ENCODE assay signal across 12 cellular contexts in genomic region chr4:153485860-153486259, GRCh38. TPM values are rescaled to one million over a fixed set of nuclear protein-coding genes. Genes with fewer than 3 reads are reported as not detected.
DNase-seq lines count a peak whose midpoint lies in the region; ATAC-seq, FAIRE-seq and TF ChIP-seq lines count a peak whose summit lies in the region.
"Had no signal": no experiment of that assay in that cellular context is flagged by ENCODE, and none has a peak within 500 bp of the region (broad histone marks: within the 10 kb centered on the region; RNA-seq: fewer than 3 reads in every experiment).

No MANE protein-coding gene starts in this region.

- intact Hi-C loops in activated CD4-positive, alpha-beta memory T cell treated with anti-CD3 and anti-CD28 coated beads for 36 hours (cut with micrococcal nuclease) = loop anchor here (1.0 kb wide), 1 partner anchor 9 kb away; no protein-coding TSS in a partner anchor
- intact Hi-C loops in lower leg skin (cut with DNase I; ENCODE audit: low total_unique reads) (no loop called here), pancreas (cut with DNase I) (no loop called here)

- H3K27ac ChIP-seq in SJSA1 (peak overlapping the region; percentile 35), gastroesophageal sphincter (peak overlapping the region in 3 of 4 donors; percentile 66 to 88 (median 80)), subcutaneous abdominal adipose tissue (ENCODE audit: low read depth, low read length) (peak overlapping the region; percentile 80), pancreas (peak overlapping the region in 2 of 4 donors; percentile 75 to 80)

- peak overlapping the region; percentile 87 for H3K27ac Mint-ChIP-seq in activated CD4-positive, alpha-beta memory T cell treated with anti-CD3 and anti-CD28 coated beads for 36 hours
- no peak overlapping the region for H3K27ac Mint-ChIP-seq in activated CD4-positive, alpha-beta memory T cell treated with anti-CD3 and anti-CD28 coated beads, Interleukin-2, amount 10 ng/mL, durations not matched to agents 7 days and 5 days

- H3K36me3 ChIP-seq in SJSA1 = no peaks in the 10 kb centered on the region; the same call in 1 of the 2 replicates
- peaks cover 0 to 4% of the 10 kb centered on the region in 2 donors for H3K36me3 ChIP-seq in gastroesophageal sphincter
- peaks cover 0 to 7% (median 4%) of the 10 kb centered on the region in 5 donors for H3K36me3 ChIP-seq in subcutaneous abdominal adipose tissue (ENCODE audit: control insufficient read depth in 5 of 5, insufficient read depth in 5 of 5, low read length in 5 of 5)
- no peaks in the 10 kb centered on the region for H3K36me3 ChIP-seq in pancreas
- H3K36me3 ChIP-seq: vagina had no signal

- H3K4me3 ChIP-seq in SJSA1 = no peak overlapping the region
- no peak overlapping the region for H3K4me3 ChIP-seq in gastroesophageal sphincter
- H3K4me3 ChIP-seq in subcutaneous abdominal adipose tissue (ENCODE audit: low read depth in 1 of 5, low read length in 5 of 5) = no peak overlapping the region
- H3K4me3 ChIP-seq in lower leg skin (ENCODE audit: low read depth, poor library complexity, severe bottlenecking) = no peak overlapping the region
- no peak overlapping the region for H3K4me3 ChIP-seq in pancreas
- H3K4me3 ChIP-seq: lung, vagina had no signal

- no peaks in the 10 kb centered on the region for H3K27me3 ChIP-seq in SJSA1 (replicated peaks)
- no peaks in the 10 kb centered on the region for H3K27me3 ChIP-seq in gastroesophageal sphincter
- H3K27me3 ChIP-seq in subcutaneous abdominal adipose tissue (ENCODE audit: control insufficient read depth in 5 of 5, insufficient read depth in 4 of 5, low read length in 5 of 5) = no peaks in the 10 kb centered on the region
- no peaks in the 10 kb centered on the region for H3K27me3 ChIP-seq in pancreas
- H3K27me3 ChIP-seq: vagina had no signal

- no peak for DNase-seq in activated CD4-positive, alpha-beta memory T cell treated with anti-CD3 and anti-CD28 coated beads for 36 hours
- DNase-seq in activated CD4-positive, alpha-beta memory T cell treated with anti-CD3 and anti-CD28 coated beads, Interleukin-2, amount 10 ng/mL, durations not matched to agents 7 days and 5 days = no peak
- DNase-seq in SJSA1 (ENCODE audit: low read depth in 1 of 2, low spot score in 2 of 2) (no peak), frontal cortex (ENCODE audit: low spot score in 2 of 2) (no peak), lower leg skin (ENCODE audit: low spot score in 2 of 2) (no peak), pancreas (no peak)
- DNase-seq: NCI-H446, T-helper 9 cell had no signal

- no peaks in the 10 kb centered on the region for H3K9me3 ChIP-seq in SJSA1 (replicated peaks)
- no peaks in the 10 kb centered on the region for H3K9me3 ChIP-seq in gastroesophageal sphincter
- no peaks in the 10 kb centered on the region for H3K9me3 ChIP-seq in subcutaneous abdominal adipose tissue (ENCODE audit: control insufficient read depth in 5 of 5, low read length in 5 of 5)
- no peaks in the 10 kb centered on the region for H3K9me3 ChIP-seq in pancreas
- H3K9me3 ChIP-seq: vagina had no signal

- no peak for TF ChIP-seq POLR2A in gastroesophageal sphincter (IDR thresholded peaks at IDR 0.05)
- no peak for TF ChIP-seq POLR2A in lower leg skin (IDR thresholded peaks at IDR 0.05)

- 72 to 84% methylated on average over 5 of the region's 5 CpGs for WGBS in gastroesophageal sphincter (ENCODE audit: low coverage in 1 of 2), 2 donors
- WGBS in lower leg skin, 2 donors = 75 to 79% methylated on average over 5 of the region's 5 CpGs
- WGBS in pancreas, 2 donors = 76 to 87% methylated on average over 5 of the region's 5 CpGs

- H3K9ac ChIP-seq in subcutaneous abdominal adipose tissue (ENCODE audit: low read length in 5 of 5) = no peak overlapping the region

- no peaks in the 10 kb centered on the region for H3K9me3 Mint-ChIP-seq in activated CD4-positive, alpha-beta memory T cell treated with anti-CD3 and anti-CD28 coated beads for 36 hours
- no peaks in the 10 kb centered on the region for H3K9me3 Mint-ChIP-seq in activated CD4-positive, alpha-beta memory T cell treated with anti-CD3 and anti-CD28 coated beads, Interleukin-2, amount 10 ng/mL, durations not matched to agents 7 days and 5 days

- CTCF ChIA-PET in activated CD4-positive, alpha-beta memory T cell treated with anti-CD3 and anti-CD28 coated beads for 36 hours (lab: Charles Lee) = interaction anchor here (0.7 to 4.9 kb wide), 7 partner anchors 11 to 263 kb away, joined by 3 to 33 read pairs (median 4); no protein-coding TSS in a partner anchor
- CTCF ChIA-PET in activated CD4-positive, alpha-beta memory T cell treated with anti-CD3 and anti-CD28 coated beads, Interleukin-2, amount 10 ng/mL, durations not matched to agents 7 days and 5 days (lab: Charles Lee) = interaction anchor here (1.0 to 4.2 kb wide), 5 partner anchors 11 to 88 kb away, joined by 3 to 15 read pairs (median 5); no protein-coding TSS in a partner anchor

- peaks cover 71% of the 10 kb centered on the region for H3K4me1 Mint-ChIP-seq in activated CD4-positive, alpha-beta memory T cell treated with anti-CD3 and anti-CD28 coated beads for 36 hours (ENCODE audit: low read depth)
- peaks cover 70% of the 10 kb centered on the region for H3K4me1 Mint-ChIP-seq in activated CD4-positive, alpha-beta memory T cell treated with anti-CD3 and anti-CD28 coated beads, Interleukin-2, amount 10 ng/mL, durations not matched to agents 7 days and 5 days

- ATAC-seq in gastroesophageal sphincter (no peak), pancreas (no peak)

- H3K4me1 ChIP-seq in SJSA1 (replicated peaks) (peaks cover 59% of the 10 kb centered on the region), gastroesophageal sphincter (peaks cover 6 to 75% (median 34%) of the 10 kb centered on the region in 3 donors), subcutaneous abdominal adipose tissue (ENCODE audit: control insufficient read depth in 5 of 5, insufficient read depth in 5 of 5, low read length in 5 of 5) (peaks cover 14 to 45% (median 41%) of the 10 kb centered on the region in 5 donors), pancreas (peaks cover 14 to 46% (median 34%) of the 10 kb centered on the region in 3 donors)

- peaks cover 8% of the 10 kb centered on the region for H3K36me3 Mint-ChIP-seq in activated CD4-positive, alpha-beta memory T cell treated with anti-CD3 and anti-CD28 coated beads for 36 hours
- peaks cover 10% of the 10 kb centered on the region for H3K36me3 Mint-ChIP-seq in activated CD4-positive, alpha-beta memory T cell treated with anti-CD3 and anti-CD28 coated beads, Interleukin-2, amount 10 ng/mL, durations not matched to agents 7 days and 5 days (ENCODE audit: low read depth)

- no peak for TF ChIP-seq CTCF in gastroesophageal sphincter (IDR thresholded peaks at IDR 0.05)
- no peak for TF ChIP-seq CTCF in lower leg skin (IDR thresholded peaks at IDR 0.05)
- TF ChIP-seq CTCF in pancreas (IDR thresholded peaks at IDR 0.05) = no peak

- FAIRE-seq in frontal cortex (lab: Jason Lieb, UNC) (no peak), pancreas (lab: Jason Lieb, UNC) (no peak)

- POLR2A ChIA-PET in activated CD4-positive, alpha-beta memory T cell treated with anti-CD3 and anti-CD28 coated beads for 36 hours (lab: Charles Lee) = interaction anchor here (1.1 to 3.8 kb wide), 6 partner anchors 11 to 37 kb away, joined by 3 to 31 read pairs (median 8); partner anchors contain the start of gene TMEM131L
- POLR2A ChIA-PET in activated CD4-positive, alpha-beta memory T cell treated with anti-CD3 and anti-CD28 coated beads, Interleukin-2, amount 10 ng/mL, durations not matched to agents 7 days and 5 days (lab: Charles Lee) = interaction anchor here (1.0 to 5.4 kb wide), 6 partner anchors 9 to 55 kb away, joined by 3 to 98 read pairs (median 6); partner anchors contain the start of gene TMEM131L

- TF ChIP-seq EP300 in gastroesophageal sphincter (IDR thresholded peaks at IDR 0.05) = no peak

- no peak overlapping the region for H3K4me3 Mint-ChIP-seq in activated CD4-positive, alpha-beta memory T cell treated with anti-CD3 and anti-CD28 coated beads for 36 hours
- H3K4me3 Mint-ChIP-seq in activated CD4-positive, alpha-beta memory T cell treated with anti-CD3 and anti-CD28 coated beads, Interleukin-2, amount 10 ng/mL, durations not matched to agents 7 days and 5 days = no peak overlapping the region

- no peaks in the 10 kb centered on the region for H3K27me3 Mint-ChIP-seq in activated CD4-positive, alpha-beta memory T cell treated with anti-CD3 and anti-CD28 coated beads for 36 hours
- no peaks in the 10 kb centered on the region for H3K27me3 Mint-ChIP-seq in activated CD4-positive, alpha-beta memory T cell treated with anti-CD3 and anti-CD28 coated beads, Interleukin-2, amount 10 ng/mL, durations not matched to agents 7 days and 5 days

RNA-seq across cellular contexts. Expression of gene TMEM131L, which starts 19.7 kb away (rescaled TPM):
- 10 to 100 TPM; 32.7 to 33.3 TPM for total RNA-seq in activated CD4-positive, alpha-beta memory T cell treated with anti-CD3 and anti-CD28 coated beads for 36 hours
- 10 to 100 TPM; 25.2 to 26.3 TPM for total RNA-seq in activated CD4-positive, alpha-beta memory T cell treated with anti-CD3 and anti-CD28 coated beads, Interleukin-2, amount 10 ng/mL, durations not matched to agents 7 days and 5 days
- 5.4 and 12.7 TPM in 2 replicates for total RNA-seq in SJSA1 (2014; rRNA removed; shearing (Covaris generic))
- total RNA-seq in gastroesophageal sphincter (10 to 100 TPM; 14.2 to 24.0 (median 18.4) TPM), frontal cortex (42.4 TPM), lower leg skin (10 to 100 TPM in 3 of 4 donors, 1 to 10 TPM in 1; 8.3 to 15.9 (median 12.1) TPM), pancreas (10 to 100 TPM; 17.0 to 29.5 (median 25.0) TPM)
- polyA plus RNA-seq in pancreas = 10 to 100 TPM in 1 of 2 donors, 1 to 10 TPM in 1; 9.4 to 11.2 TPM
